8 cellular contexts compared by ENCODE assay signal in the genomic region with DNA sequence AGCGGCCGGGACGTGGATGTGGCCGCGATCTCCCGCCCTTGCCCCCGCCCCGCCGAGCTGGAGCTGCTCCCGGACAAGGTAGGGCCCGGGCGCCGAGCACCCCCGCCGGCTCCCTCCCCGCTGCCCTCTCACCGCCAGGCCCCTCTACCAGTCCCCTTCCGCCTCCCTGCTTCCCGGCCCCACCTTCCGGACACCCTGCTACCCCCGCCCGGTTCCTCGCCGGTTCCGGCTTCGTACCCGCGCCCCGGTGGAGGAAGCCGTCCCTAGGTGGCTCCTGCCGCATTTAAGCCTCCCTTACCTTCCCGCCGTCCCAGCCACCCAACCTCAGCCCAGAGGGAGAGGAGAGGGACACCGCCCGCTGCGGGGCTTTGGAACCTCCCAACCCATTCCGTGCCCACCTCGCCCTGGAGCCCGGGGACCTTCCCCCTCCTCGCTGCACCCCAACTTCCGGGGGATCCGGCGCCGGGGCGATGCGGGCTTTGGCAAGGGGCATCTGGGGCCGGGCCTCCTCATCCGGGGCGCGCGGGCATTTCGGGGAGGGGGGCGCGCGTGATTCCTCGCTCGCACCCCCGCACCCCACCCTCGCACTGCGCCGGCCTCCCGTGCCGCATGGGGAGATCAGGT. TPM values are rescaled to one million over a fixed set of nuclear protein-coding genes. Genes with fewer than 3 reads are reported as not detected.
DNase-seq lines count a peak whose midpoint lies in the region; ATAC-seq and TF ChIP-seq lines count a peak whose summit lies in the region.

No MANE protein-coding gene starts in this region.

- no peaks in the 10 kb centered on the region for H3K9me3 ChIP-seq in HEK293 (ENCODE audit: control insufficient read depth, insufficient read depth, low read depth, low read length)
- no peaks in the 10 kb centered on the region for H3K9me3 ChIP-seq in esophagus (ENCODE audit: control insufficient read depth in 2 of 2, insufficient read depth in 1 of 2, low read depth in 1 of 2, low read length in 1 of 2)

- TF ChIP-seq CTCF in GM12864 (IDR thresholded peaks at IDR 0.05; ENCODE audit: low read depth, low read length, missing control alignments) (no peak), HEK293 (tag by site-specific recombination; IDR thresholded peaks at IDR 0.05) (peak; percentile 83)

- H3K27me3 ChIP-seq in esophagus (ENCODE audit: control insufficient read depth in 1 of 2, insufficient read depth in 2 of 2, low read length in 2 of 2): no peaks in the 10 kb centered on the region

- peaks cover 33 to 38% of the 10 kb centered on the region in 2 donors for H3K4me1 Mint-ChIP-seq in natural killer cell treated with Interleukin-12 subunit alpha and Interleukin-12 subunit beta and Interleukin-15 and Interleukin-18, amount 100 ng/mL, for 72 hours (ENCODE audit: low read depth in 2 of 2)
- H3K4me1 Mint-ChIP-seq in stimulated activated naive CD8-positive, alpha-beta T cell treated with anti-CD3 and anti-CD28 coated beads, Interleukin-15, amount 100 ng/mL, for 72 hours: peaks cover 25% of the 10 kb centered on the region

- no peak for DNase-seq in GM12864 (ENCODE audit: low read depth)
- peak; percentile 24 for DNase-seq in NCI-H1105 treated with DMSO at 0.1 percent for 48 hours (lab: John Stamatoyannopoulos, UW)
- DNase-seq in activated T-cell treated with anti-CD3 and anti-CD28 coated beads for 1 hour (ENCODE audit: low read depth): peak; percentile 33
- DNase-seq in natural killer cell treated with Interleukin-12 subunit alpha and Interleukin-12 subunit beta and Interleukin-15 and Interleukin-18, amount 100 ng/mL, for 72 hours (ENCODE audit: low spot score): peak; percentile 73
- peak; percentile 71 to 78 for DNase-seq in stimulated activated naive CD8-positive, alpha-beta T cell treated with anti-CD3 and anti-CD28 coated beads, Interleukin-15, amount 100 ng/mL, for 72 hours
- DNase-seq in NCI-H1694 treated with DMSO at 0.1 percent for 48 hours (lab: John Stamatoyannopoulos, UW): no peak

- WGBS in esophagus, 2 donors: 0 to 1% methylated on average over 50 to 63 of the region's 63 CpGs

- CTCF ChIA-PET in HEK293 (lab: Yijun Ruan, JAX): no interaction called here

- H3K4me3 ChIP-seq in GM12864 (ENCODE audit: low read depth, low read length) (peak overlapping the region; percentile 98), HEK293 (ENCODE audit: low read depth, low read length) (peak overlapping the region; percentile 94), esophagus (ENCODE audit: low read depth in 1 of 2, low read length in 2 of 2) (peak overlapping the region; percentile 96 to 97)

- no peaks in the 10 kb centered on the region for H3K9me3 Mint-ChIP-seq in natural killer cell treated with Interleukin-12 subunit alpha and Interleukin-12 subunit beta and Interleukin-15 and Interleukin-18, amount 100 ng/mL, for 72 hours
- H3K9me3 Mint-ChIP-seq in stimulated activated naive CD8-positive, alpha-beta T cell treated with anti-CD3 and anti-CD28 coated beads, Interleukin-15, amount 100 ng/mL, for 72 hours: no peaks in the 10 kb centered on the region

- peaks cover 12% of the 10 kb centered on the region for H3K4me1 ChIP-seq in HEK293 (ENCODE audit: control insufficient read depth, insufficient read depth, low read length)
- H3K4me1 ChIP-seq in esophagus (ENCODE audit: control insufficient read depth in 2 of 2, insufficient read depth in 2 of 2, low read length in 1 of 2): peaks cover 2 to 4% of the 10 kb centered on the region in 2 donors

- H3K27ac ChIP-seq in HEK293 (ENCODE audit: extremely low read depth, low read depth, low read length) (peak overlapping the region; percentile 89), esophagus (ENCODE audit: low read depth in 2 of 2, low read length in 1 of 2) (peak overlapping the region; percentile 97 to 98)

- ATAC-seq in natural killer cell treated with Interleukin-12 subunit alpha and Interleukin-12 subunit beta and Interleukin-15 and Interleukin-18, amount 100 ng/mL, for 72 hours: peak; percentile 73 to 80
- ATAC-seq in stimulated activated naive CD8-positive, alpha-beta T cell treated with anti-CD3 and anti-CD28 coated beads, Interleukin-15, amount 100 ng/mL, for 72 hours: peak; percentile 52

- H3K27me3 Mint-ChIP-seq in natural killer cell treated with Interleukin-12 subunit alpha and Interleukin-12 subunit beta and Interleukin-15 and Interleukin-18, amount 100 ng/mL, for 72 hours: no peaks in the 10 kb centered on the region
- H3K27me3 Mint-ChIP-seq in stimulated activated naive CD8-positive, alpha-beta T cell treated with anti-CD3 and anti-CD28 coated beads, Interleukin-15, amount 100 ng/mL, for 72 hours: no peaks in the 10 kb centered on the region

- H3K36me3 ChIP-seq in HEK293 (ENCODE audit: control insufficient read depth in 2 of 2, insufficient read depth in 1 of 2, low read length in 2 of 2) (no peaks in the 10 kb centered on the region), esophagus (ENCODE audit: control insufficient read depth in 2 of 2, insufficient read depth in 2 of 2, low read length in 1 of 2) (peaks cover 0 to 3% of the 10 kb centered on the region in 2 donors)

- POLR2A ChIA-PET in HEK293 (lab: Yijun Ruan, JAX): interaction anchor here (0.5 to 1.0 kb wide), 3 partner anchors 17 to 261 kb away, joined by 3 to 5 read pairs (median 3); no protein-coding TSS in a partner anchor

- peak overlapping the region; percentile 64 to 77 for H3K27ac Mint-ChIP-seq in natural killer cell treated with Interleukin-12 subunit alpha and Interleukin-12 subunit beta and Interleukin-15 and Interleukin-18, amount 100 ng/mL, for 72 hours
- peak overlapping the region; percentile 93 to 99 for H3K27ac Mint-ChIP-seq in stimulated activated naive CD8-positive, alpha-beta T cell treated with anti-CD3 and anti-CD28 coated beads, Interleukin-15, amount 100 ng/mL, for 72 hours

- peak overlapping the region; percentile 90 for H3K4me3 Mint-ChIP-seq in natural killer cell treated with Interleukin-12 subunit alpha and Interleukin-12 subunit beta and Interleukin-15 and Interleukin-18, amount 100 ng/mL, for 72 hours
- H3K4me3 Mint-ChIP-seq in stimulated activated naive CD8-positive, alpha-beta T cell treated with anti-CD3 and anti-CD28 coated beads, Interleukin-15, amount 100 ng/mL, for 72 hours: peak overlapping the region; percentile 90 to 96

- no peaks in the 10 kb centered on the region for H3K36me3 Mint-ChIP-seq in natural killer cell treated with Interleukin-12 subunit alpha and Interleukin-12 subunit beta and Interleukin-15 and Interleukin-18, amount 100 ng/mL, for 72 hours

TF ChIP-seq in HEK293, 187 proteins besides CTCF, POLR2A, EP300 and RAD21 (continues in another document):
- TF ChIP-seq ZBTB8A (tag by site-specific recombination; IDR thresholded peaks at IDR 0.05) (peak; percentile 94), PRDM10 (tag by site-specific recombination; IDR thresholded peaks at IDR 0.05) (peak; percentile 93), ZIC2 (tag by site-specific recombination; IDR thresholded peaks at IDR 0.05) (peak; percentile 61), ZNF433 (tag by site-specific recombination; IDR thresholded peaks at IDR 0.05; ENCODE audit: low read depth) (no peak), ZBTB1 (tag by site-specific recombination; IDR thresholded peaks at IDR 0.05) (no peak), ZNF366 (tag by site-specific recombination; conservative IDR thresholded peaks at IDR 0.05) (peak; percentile 40; the same call in 1 of the 2 replicates)
- TF ChIP-seq, protein P1, sequence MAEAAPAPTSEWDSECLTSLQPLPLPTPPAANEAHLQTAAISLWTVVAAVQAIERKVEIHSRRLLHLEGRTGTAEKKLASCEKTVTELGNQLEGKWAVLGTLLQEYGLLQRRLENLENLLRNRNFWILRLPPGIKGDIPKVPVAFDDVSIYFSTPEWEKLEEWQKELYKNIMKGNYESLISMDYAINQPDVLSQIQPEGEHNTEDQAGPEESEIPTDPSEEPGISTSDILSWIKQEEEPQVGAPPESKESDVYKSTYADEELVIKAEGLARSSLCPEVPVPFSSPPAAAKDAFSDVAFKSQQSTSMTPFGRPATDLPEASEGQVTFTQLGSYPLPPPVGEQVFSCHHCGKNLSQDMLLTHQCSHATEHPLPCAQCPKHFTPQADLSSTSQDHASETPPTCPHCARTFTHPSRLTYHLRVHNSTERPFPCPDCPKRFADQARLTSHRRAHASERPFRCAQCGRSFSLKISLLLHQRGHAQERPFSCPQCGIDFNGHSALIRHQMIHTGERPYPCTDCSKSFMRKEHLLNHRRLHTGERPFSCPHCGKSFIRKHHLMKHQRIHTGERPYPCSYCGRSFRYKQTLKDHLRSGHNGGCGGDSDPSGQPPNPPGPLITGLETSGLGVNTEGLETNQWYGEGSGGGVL (tag by site-specific recombination; IDR thresholded peaks at IDR 0.05): peak; percentile 85

RNA-seq across cellular contexts. Expression of gene B3GNT2, which starts 0.5 kb away (rescaled TPM):
- 10 to 100 TPM; 13.0 to 13.5 TPM for polyA plus RNA-seq in esophagus
- total RNA-seq in natural killer cell treated with Interleukin-12 subunit alpha and Interleukin-12 subunit beta and Interleukin-15 and Interleukin-18, amount 100 ng/mL, for 72 hours: 10 to 100 TPM; 29.8 to 31.0 TPM

Comparison
In these comparisons a context has a peak if more than half of its experiments do, and no peak if none do; other contexts are left out.
1. DNase-seq: peak in NCI-H1105 treated with DMSO at 0.1 percent for 48 hours (single experiment), activated T-cell treated with anti-CD3 and anti-CD28 coated beads for 1 hour (single experiment), natural killer cell treated with Interleukin-12 subunit alpha and Interleukin-12 subunit beta and Interleukin-15 and Interleukin-18, amount 100 ng/mL, for 72 hours (single experiment) and stimulated activated naive CD8-positive, alpha-beta T cell treated with anti-CD3 and anti-CD28 coated beads, Interleukin-15, amount 100 ng/mL, for 72 hours (2 of 2); none in GM12864 (single experiment) and NCI-H1694 treated with DMSO at 0.1 percent for 48 hours (single experiment).
2. Peak in every context shown above with its lines, with median percentiles within 50 percentile points of each other: H3K4me3 ChIP-seq.